In the genomic region with DNA sequence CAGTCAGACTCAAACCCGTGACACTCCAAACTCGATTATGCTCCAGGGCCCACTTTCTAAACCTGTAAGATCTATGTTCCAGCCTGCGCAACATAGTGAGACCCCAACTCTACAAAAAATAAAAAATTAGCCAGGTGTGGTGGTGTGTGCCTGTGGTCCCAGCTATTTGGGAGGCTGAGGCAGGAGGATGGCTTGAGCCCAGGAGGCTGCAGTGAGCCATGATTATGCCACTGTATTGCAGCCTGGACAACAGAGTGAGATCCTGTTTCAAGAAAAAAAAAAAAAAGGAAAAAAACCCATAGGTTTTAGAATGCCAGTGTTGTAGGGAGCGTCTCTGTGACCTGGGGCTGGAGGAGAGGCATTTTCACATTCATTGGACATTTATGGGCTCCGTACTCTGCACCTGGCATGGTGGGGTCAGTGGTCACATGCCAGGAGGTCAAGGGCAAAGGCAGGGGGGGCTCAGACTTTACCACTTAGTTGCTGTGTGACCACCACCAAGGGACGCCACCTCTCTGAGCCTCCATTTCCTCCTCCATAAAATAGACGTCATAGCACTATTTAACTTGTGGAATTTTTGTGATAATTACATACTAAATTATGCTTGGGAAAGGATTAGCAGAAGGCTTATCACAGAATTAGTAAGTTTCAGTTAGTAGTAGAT, we compare ENCODE assay signal across 21 cellular contexts. TPM values are rescaled to one million over a fixed set of nuclear protein-coding genes. Genes with fewer than 3 reads are reported as not detected.
DNase-seq lines count a peak whose midpoint lies in the region; ATAC-seq, FAIRE-seq and TF ChIP-seq lines count a peak whose summit lies in the region.
"Had no signal": no experiment of that assay in that cellular context is flagged by ENCODE, and none has a peak within 500 bp of the region (broad histone marks: within the 10 kb centered on the region; RNA-seq: fewer than 3 reads in every experiment).

No MANE protein-coding gene starts in this region.

- peaks cover 0 to 11% of the 10 kb centered on the region in 2 experiments; a peak in 3 of 5 replicates for H3K27me3 ChIP-seq in HepG2 (ENCODE audit: control insufficient read depth in 1 of 2, insufficient read depth in 2 of 2, low read length in 2 of 2)

- no peak for TF ChIP-seq CTCF in HEK293 (tag by site-specific recombination; IDR thresholded peaks at IDR 0.05)
- no peak for TF ChIP-seq CTCF in HepG2 (CRISPR knock-in tag; IDR thresholded peaks at IDR 0.05)

- ATAC-seq in HepG2 (no peak), GM21528 (IDR thresholded peaks at IDR 0.05; ENCODE audit: low FRiP score, unreplicated experiment) (no peak)
- ATAC-seq: GM23338 had no signal

- POLR2A ChIA-PET in HEK293 (lab: Yijun Ruan, JAX) = interaction anchor here (0.5 to 3.5 kb wide), 9 partner anchors 10 to 1198 kb away, joined by 3 to 18 read pairs (median 5); partner anchors contain the start of genes DYRK1B, RPS16, SUPT5H and ZFP36
- POLR2A ChIA-PET in HepG2 (lab: Yijun Ruan, JAX) = no interaction called here

- CTCF ChIA-PET in HEK293 (lab: Yijun Ruan, JAX) = interaction anchor here (0.9 to 2.8 kb wide), 6 partner anchors 10 to 122 kb away, joined by 3 to 31 read pairs (median 8); partner anchors contain the start of gene EID2B
- CTCF ChIA-PET in HepG2 (lab: Yijun Ruan, JAX; ENCODE audit: low intra/inter-chr PET ratio, low total read pairs) = no interaction called here

- no peaks in the 10 kb centered on the region for H3K79me2 ChIP-seq in HepG2 (ENCODE audit: insufficient read depth, low read length)

- H3K4me1 ChIP-seq in HEK293 (ENCODE audit: control insufficient read depth, insufficient read depth, low read length) (peaks cover 9% of the 10 kb centered on the region; the same call in 1 of the 2 replicates), HepG2 (ENCODE audit: insufficient read depth, low read length) (peaks cover 30% of the 10 kb centered on the region)
- H3K4me1 ChIP-seq: BE2C, Caco-2 had no signal

- DNase-seq in HepG2 (ENCODE audit: low spot score) (no peak), posterior vena cava (ENCODE audit: low spot score) (peak; percentile 58), NOMO-1 (lab: John Stamatoyannopoulos, UW; ENCODE audit: unreplicated experiment in 2 of 2) (no peak)
- DNase-seq in stimulated activated CD8-positive, alpha-beta memory T cell treated with anti-CD3 and anti-CD28 coated beads, Interleukin-4, amount 100 ng/mL, for 48 hours = no peak
- DNase-seq: ACHN; BE2C; C1 segment of cervical spinal cord; Caco-2; CD4-positive, CD25-positive, alpha-beta regulatory T cell; HCEC 1CT had no signal

- no TSS peak for BruUV-seq in HepG2 (replicated peaks; lab: Mats Ljungman, UMichigan)

- FAIRE-seq in HepG2 (lab: Jason Lieb, UNC) = no peak
- FAIRE-seq: D721Med, G401.6, GM12891, GM19239, H54, HTR-8/SVneo had no signal

- H3K27ac ChIP-seq in HEK293 (ENCODE audit: extremely low read depth, low read depth, low read length) (no peak overlapping the region), HepG2 (ENCODE audit: extremely low read length, insufficient read depth, low read length) (no peak overlapping the region)

- no peak overlapping the region for H3K9ac ChIP-seq in HepG2 (ENCODE audit: insufficient read depth, low read depth, low read length)

- H3K36me3 ChIP-seq in HEK293 (ENCODE audit: control insufficient read depth in 2 of 2, insufficient read depth in 1 of 2, low read length in 2 of 2) = peaks cover 0 to 14% of the 10 kb centered on the region in 2 experiments; a peak in 1 of 3 replicates
- H3K36me3 ChIP-seq in HepG2 (replicated peaks in 1 of 2; ENCODE audit: control insufficient read depth in 1 of 2, insufficient read depth in 2 of 2, low read length in 2 of 2) = no peaks in the 10 kb centered on the region
- H3K36me3 ChIP-seq: BE2C had no signal

- no peak overlapping the region for H2AFZ ChIP-seq in HepG2 (ENCODE audit: low read length)
- H2AFZ ChIP-seq: GM23338 had no signal

- in situ Hi-C loops in HepG2 (cut with HindIII; ENCODE audit: extremely low pct_ligation_motif_present, low pct_unique_long_range_greater_than_20kb) = no loop called here

- no peak overlapping the region for H3K4me2 ChIP-seq in HepG2 (ENCODE audit: low read depth, low read length)
- H3K4me2 ChIP-seq: GM23338 had no signal

- no peak for TF ChIP-seq EP300 in HepG2 (IDR thresholded peaks at IDR 0.05; ENCODE audit: low read depth in 2 of 2, low read length in 2 of 2)
- no peak for TF ChIP-seq EP300 in HepG2 (CRISPR knock-in tag; IDR thresholded peaks at IDR 0.05; ENCODE audit: borderline replicate concordance)

- intact Hi-C loops in HepG2 (cut with micrococcal nuclease; ENCODE audit: unreplicated experiment) = no loop called here
- intact Hi-C loops in posterior vena cava (cut with DNase I) = no loop called here

- H3K4me3 ChIP-seq in HEK293 (ENCODE audit: low read depth, low read length) (no peak overlapping the region), HepG2 (replicated peaks in 1 of 3; ENCODE audit: insufficient read depth in 1 of 3, low read depth in 2 of 3, low read length in 3 of 3) (no peak overlapping the region)
- H3K4me3 ChIP-seq: GM23338 had no signal

- H3K9me3 ChIP-seq in HEK293 (ENCODE audit: control insufficient read depth, insufficient read depth, low read depth, low read length) = no peaks in the 10 kb centered on the region
- H3K9me3 ChIP-seq in HepG2 (ENCODE audit: low read length) = no peaks in the 10 kb centered on the region
- H3K9me3 ChIP-seq: BE2C, Caco-2 had no signal

- WGBS in HepG2 (ENCODE audit: low lambda C conversion rate) = 74% methylated on average over 7 of the region's 7 CpGs

- no peak for TF ChIP-seq POLR2A in HepG2 (IDR thresholded peaks at IDR 0.05; ENCODE audit: insufficient read depth in 1 of 2, low read depth in 2 of 2, low read length in 2 of 2)

- no peaks in the 10 kb centered on the region for H4K20me1 ChIP-seq in HepG2 (ENCODE audit: insufficient read depth, low read length)

- no peak for TF ChIP-seq RAD21 in HepG2 (CRISPR knock-in tag; IDR thresholded peaks at IDR 0.05)

RNA-seq across cellular contexts. Expression of gene SELENOV, which starts 5.7 kb away (rescaled TPM):
- total RNA-seq in HepG2 (2016; rRNA removed; fragmentation: Illumina TruSeq; extraction: Trizol) (not detected in 2 replicates), posterior vena cava (not detected)
- total RNA-seq in HepG2 (2016; cell fraction: cytosol; rRNA removed; fragmentation: Illumina TruSeq; extraction: Trizol; ENCODE audit: low read depth) = not detected in 2 replicates
- total RNA-seq in HepG2 (2016; cell fraction: insoluble cytoplasmic fraction; rRNA removed; fragmentation: Illumina TruSeq; extraction: Trizol) = not detected in 2 replicates
- total RNA-seq in HepG2 (2016; cell fraction: membrane; rRNA removed; fragmentation: Illumina TruSeq; extraction: Trizol) = not detected in 2 replicates
- 0.47 TPM in 1 of 2 replicates, not detected in the other for total RNA-seq in HepG2 (2016; cell fraction: nucleus; rRNA removed; fragmentation: Illumina TruSeq; extraction: Trizol)
- polyA plus RNA-seq in HepG2 (2011; rRNA removed) = not detected in 2 replicates
- not detected in 2 replicates for polyA plus RNA-seq in HepG2 (2011; cell fraction: cytosol; rRNA removed)
- 0.17 and 0.76 TPM in 2 replicates for polyA plus RNA-seq in HepG2 (2011; cell fraction: nucleus; rRNA removed)
- not detected in 2 replicates for polyA plus RNA-seq in HepG2 (2012)
- polyA plus RNA-seq in HepG2 (2016; cell fraction: cytosol; fragmentation: Illumina TruSeq; extraction: Trizol; ENCODE audit: low read depth) = not detected in 2 replicates
- polyA plus RNA-seq in HepG2 (2016; cell fraction: insoluble cytoplasmic fraction; fragmentation: Illumina TruSeq; extraction: Trizol; ENCODE audit: low read depth) = not detected in 2 replicates
- polyA plus RNA-seq in HepG2 (2016; cell fraction: membrane; fragmentation: Illumina TruSeq; extraction: Trizol; ENCODE audit: low read depth) = not detected in 2 replicates
- not detected in 2 replicates for polyA plus RNA-seq in HepG2 (2016; cell fraction: nucleus; fragmentation: Illumina TruSeq; extraction: Trizol; ENCODE audit: insufficient read depth, low read depth)
- not detected in 2 replicates for polyA minus RNA-seq in HepG2 (2011; rRNA and poly(A)+ RNA removed; ENCODE audit: low replicate concordance)
- not detected in 2 replicates for polyA minus RNA-seq in HepG2 (2011; cell fraction: cytosol; rRNA and poly(A)+ RNA removed)
- not detected in 2 replicates for polyA minus RNA-seq in HepG2 (2011; cell fraction: nucleus; rRNA and poly(A)+ RNA removed)
- total RNA-seq: A172; CD4-positive, CD25-positive, alpha-beta regulatory T cell had no signal
- polyA plus RNA-seq: CD4-positive, CD25-positive, alpha-beta regulatory T cell; IgD-negative memory B cell had no signal

RNA-seq across cellular contexts. Expression of gene EID2B, which starts 12.0 kb away (rescaled TPM):
- total RNA-seq in HepG2 (2016; rRNA removed; fragmentation: Illumina TruSeq; extraction: Trizol) (3.6 and 3.7 TPM in 2 replicates), posterior vena cava (1 to 10 TPM; 2.4 to 2.9 TPM)
- total RNA-seq in HepG2 (2016; cell fraction: cytosol; rRNA removed; fragmentation: Illumina TruSeq; extraction: Trizol; ENCODE audit: low read depth) = 1.1 and 1.4 TPM in 2 replicates
- 4.1 TPM in 2 replicates for total RNA-seq in HepG2 (2016; cell fraction: insoluble cytoplasmic fraction; rRNA removed; fragmentation: Illumina TruSeq; extraction: Trizol)
- 2.8 and 2.9 TPM in 2 replicates for total RNA-seq in HepG2 (2016; cell fraction: membrane; rRNA removed; fragmentation: Illumina TruSeq; extraction: Trizol)
- total RNA-seq in HepG2 (2016; cell fraction: nucleus; rRNA removed; fragmentation: Illumina TruSeq; extraction: Trizol) = 2.5 and 3.7 TPM in 2 replicates
- 2.2 and 2.5 TPM in 2 replicates for polyA plus RNA-seq in HepG2 (2011; rRNA removed)
- polyA plus RNA-seq in HepG2 (2011; cell fraction: cytosol; rRNA removed) = 2.4 and 2.9 TPM in 2 replicates
- 1.6 and 6.8 TPM in 2 replicates for polyA plus RNA-seq in HepG2 (2011; cell fraction: nucleus; rRNA removed)
- polyA plus RNA-seq in HepG2 (2012) = 1.7 and 2.6 TPM in 2 replicates
- 0.73 and 0.79 TPM in 2 replicates for polyA plus RNA-seq in HepG2 (2016; cell fraction: cytosol; fragmentation: Illumina TruSeq; extraction: Trizol; ENCODE audit: low read depth)
- 3.1 and 4.0 TPM in 2 replicates for polyA plus RNA-seq in HepG2 (2016; cell fraction: insoluble cytoplasmic fraction; fragmentation: Illumina TruSeq; extraction: Trizol; ENCODE audit: low read depth)
- polyA plus RNA-seq in HepG2 (2016; cell fraction: membrane; fragmentation: Illumina TruSeq; extraction: Trizol; ENCODE audit: low read depth) = 1.5 and 1.8 TPM in 2 replicates
- 4.2 TPM in 2 replicates for polyA plus RNA-seq in HepG2 (2016; cell fraction: nucleus; fragmentation: Illumina TruSeq; extraction: Trizol; ENCODE audit: insufficient read depth, low read depth)
- polyA minus RNA-seq in HepG2 (2011; rRNA and poly(A)+ RNA removed; ENCODE audit: low replicate concordance) = 1.7 and 2.3 TPM in 2 replicates
- polyA minus RNA-seq in HepG2 (2011; cell fraction: cytosol; rRNA and poly(A)+ RNA removed) = 0.99 and 1.4 TPM in 2 replicates
- 2.2 and 3.0 TPM in 2 replicates for polyA minus RNA-seq in HepG2 (2011; cell fraction: nucleus; rRNA and poly(A)+ RNA removed)

RNA-seq across cellular contexts. Expression of gene EID2, which starts 19.3 kb away (rescaled TPM):
- total RNA-seq in HepG2 (2016; rRNA removed; fragmentation: Illumina TruSeq; extraction: Trizol) (13.8 and 14.1 TPM in 2 replicates), posterior vena cava (10 to 100 TPM; 12.9 to 13.0 TPM)
- total RNA-seq in HepG2 (2016; cell fraction: cytosol; rRNA removed; fragmentation: Illumina TruSeq; extraction: Trizol; ENCODE audit: low read depth) = 3.2 and 3.6 TPM in 2 replicates
- total RNA-seq in HepG2 (2016; cell fraction: insoluble cytoplasmic fraction; rRNA removed; fragmentation: Illumina TruSeq; extraction: Trizol) = 14.0 and 14.4 TPM in 2 replicates
- 5.5 and 6.4 TPM in 2 replicates for total RNA-seq in HepG2 (2016; cell fraction: membrane; rRNA removed; fragmentation: Illumina TruSeq; extraction: Trizol)
- total RNA-seq in HepG2 (2016; cell fraction: nucleus; rRNA removed; fragmentation: Illumina TruSeq; extraction: Trizol) = 5.3 and 7.2 TPM in 2 replicates
- polyA plus RNA-seq in HepG2 (2011; rRNA removed) = 3.7 and 5.1 TPM in 2 replicates
- polyA plus RNA-seq in HepG2 (2011; cell fraction: cytosol; rRNA removed) = 3.5 and 4.1 TPM in 2 replicates
- 2.3 TPM in 2 replicates for polyA plus RNA-seq in HepG2 (2011; cell fraction: nucleus; rRNA removed)
- 7.8 and 11.2 TPM in 2 replicates for polyA plus RNA-seq in HepG2 (2012)
- 3.3 and 3.7 TPM in 2 replicates for polyA plus RNA-seq in HepG2 (2016; cell fraction: cytosol; fragmentation: Illumina TruSeq; extraction: Trizol; ENCODE audit: low read depth)
- 21.5 and 23.1 TPM in 2 replicates for polyA plus RNA-seq in HepG2 (2016; cell fraction: insoluble cytoplasmic fraction; fragmentation: Illumina TruSeq; extraction: Trizol; ENCODE audit: low read depth)
- 4.6 and 5.5 TPM in 2 replicates for polyA plus RNA-seq in HepG2 (2016; cell fraction: membrane; fragmentation: Illumina TruSeq; extraction: Trizol; ENCODE audit: low read depth)
- polyA plus RNA-seq in HepG2 (2016; cell fraction: nucleus; fragmentation: Illumina TruSeq; extraction: Trizol; ENCODE audit: insufficient read depth, low read depth) = 11.3 and 14.0 TPM in 2 replicates
- polyA minus RNA-seq in HepG2 (2011; rRNA and poly(A)+ RNA removed; ENCODE audit: low replicate concordance) = 2.5 and 3.4 TPM in 2 replicates
- 4.6 and 6.5 TPM in 2 replicates for polyA minus RNA-seq in HepG2 (2011; cell fraction: cytosol; rRNA and poly(A)+ RNA removed)
- polyA minus RNA-seq in HepG2 (2011; cell fraction: nucleus; rRNA and poly(A)+ RNA removed) = 1.9 and 3.0 TPM in 2 replicates

RNA-seq across cellular contexts. Expression of gene DLL3, which starts 21.9 kb away (rescaled TPM):
- total RNA-seq in HepG2 (2016; rRNA removed; fragmentation: Illumina TruSeq; extraction: Trizol) (0.35 and 0.53 TPM in 2 replicates), posterior vena cava (not detected)
- total RNA-seq in HepG2 (2016; cell fraction: cytosol; rRNA removed; fragmentation: Illumina TruSeq; extraction: Trizol; ENCODE audit: low read depth) = 1.4 and 1.6 TPM in 2 replicates
- total RNA-seq in HepG2 (2016; cell fraction: insoluble cytoplasmic fraction; rRNA removed; fragmentation: Illumina TruSeq; extraction: Trizol) = 0.28 and 0.37 TPM in 2 replicates
- 0.90 and 0.93 TPM in 2 replicates for total RNA-seq in HepG2 (2016; cell fraction: membrane; rRNA removed; fragmentation: Illumina TruSeq; extraction: Trizol)
- 0.16 and 0.31 TPM in 2 replicates for total RNA-seq in HepG2 (2016; cell fraction: nucleus; rRNA removed; fragmentation: Illumina TruSeq; extraction: Trizol)
- polyA plus RNA-seq in HepG2 (2011; rRNA removed) = 0.55 and 0.60 TPM in 2 replicates
- polyA plus RNA-seq in HepG2 (2011; cell fraction: cytosol; rRNA removed) = 0.60 and 0.64 TPM in 2 replicates
- polyA plus RNA-seq in HepG2 (2011; cell fraction: nucleus; rRNA removed) = 0.27 and 0.33 TPM in 2 replicates
- polyA plus RNA-seq in HepG2 (2012) = 0.39 and 0.51 TPM in 2 replicates
- polyA plus RNA-seq in HepG2 (2016; cell fraction: cytosol; fragmentation: Illumina TruSeq; extraction: Trizol; ENCODE audit: low read depth) = 1.9 and 2.0 TPM in 2 replicates
- 0.54 and 0.55 TPM in 2 replicates for polyA plus RNA-seq in HepG2 (2016; cell fraction: insoluble cytoplasmic fraction; fragmentation: Illumina TruSeq; extraction: Trizol; ENCODE audit: low read depth)
- polyA plus RNA-seq in HepG2 (2016; cell fraction: membrane; fragmentation: Illumina TruSeq; extraction: Trizol; ENCODE audit: low read depth) = 0.90 and 1.1 TPM in 2 replicates
- polyA plus RNA-seq in HepG2 (2016; cell fraction: nucleus; fragmentation: Illumina TruSeq; extraction: Trizol; ENCODE audit: insufficient read depth, low read depth) = 0.41 TPM in 2 replicates
- polyA minus RNA-seq in HepG2 (2011; rRNA and poly(A)+ RNA removed; ENCODE audit: low replicate concordance) = 0.42 and 0.63 TPM in 2 replicates
- polyA minus RNA-seq in HepG2 (2011; cell fraction: cytosol; rRNA and poly(A)+ RNA removed) = not detected in 2 replicates
- polyA minus RNA-seq in HepG2 (2011; cell fraction: nucleus; rRNA and poly(A)+ RNA removed) = 0.25 and 0.39 TPM in 2 replicates
- total RNA-seq: A172 had no signal

RNA-seq across cellular contexts. Expression of gene TIMM50, which starts 40.0 kb away (rescaled TPM):
- 89.1 and 91.1 TPM in 2 replicates for total RNA-seq in HepG2 (2016; rRNA removed; fragmentation: Illumina TruSeq; extraction: Trizol)
- 37.5 and 47.3 TPM in 2 replicates for total RNA-seq in HepG2 (2016; cell fraction: cytosol; rRNA removed; fragmentation: Illumina TruSeq; extraction: Trizol; ENCODE audit: low read depth)
- total RNA-seq in HepG2 (2016; cell fraction: insoluble cytoplasmic fraction; rRNA removed; fragmentation: Illumina TruSeq; extraction: Trizol) = 85.4 and 88.5 TPM in 2 replicates
- 43.0 and 47.2 TPM in 2 replicates for total RNA-seq in HepG2 (2016; cell fraction: membrane; rRNA removed; fragmentation: Illumina TruSeq; extraction: Trizol)
- total RNA-seq in HepG2 (2016; cell fraction: nucleus; rRNA removed; fragmentation: Illumina TruSeq; extraction: Trizol) = 57.0 and 65.5 TPM in 2 replicates
- polyA plus RNA-seq in HepG2 (2011; rRNA removed) = 90.0 and 92.5 TPM in 2 replicates
- 85.2 and 108 TPM in 2 replicates for polyA plus RNA-seq in HepG2 (2011; cell fraction: cytosol; rRNA removed)
- polyA plus RNA-seq in HepG2 (2011; cell fraction: nucleus; rRNA removed) = 135 and 143 TPM in 2 replicates
- 65.0 and 84.2 TPM in 2 replicates for polyA plus RNA-seq in HepG2 (2012)
- 41.8 and 47.0 TPM in 2 replicates for polyA plus RNA-seq in HepG2 (2016; cell fraction: cytosol; fragmentation: Illumina TruSeq; extraction: Trizol; ENCODE audit: low read depth)
- polyA plus RNA-seq in HepG2 (2016; cell fraction: insoluble cytoplasmic fraction; fragmentation: Illumina TruSeq; extraction: Trizol; ENCODE audit: low read depth) = 88.6 and 92.5 TPM in 2 replicates
- 38.0 and 40.4 TPM in 2 replicates for polyA plus RNA-seq in HepG2 (2016; cell fraction: membrane; fragmentation: Illumina TruSeq; extraction: Trizol; ENCODE audit: low read depth)
- polyA plus RNA-seq in HepG2 (2016; cell fraction: nucleus; fragmentation: Illumina TruSeq; extraction: Trizol; ENCODE audit: insufficient read depth, low read depth) = 111 and 123 TPM in 2 replicates
- polyA minus RNA-seq in HepG2 (2011; rRNA and poly(A)+ RNA removed; ENCODE audit: low replicate concordance) = 121 and 194 TPM in 2 replicates
- 41.5 and 44.7 TPM in 2 replicates for polyA minus RNA-seq in HepG2 (2011; cell fraction: cytosol; rRNA and poly(A)+ RNA removed)
- 42.4 and 52.5 TPM in 2 replicates for polyA minus RNA-seq in HepG2 (2011; cell fraction: nucleus; rRNA and poly(A)+ RNA removed)
- 10 to 100 TPM; 44.5 to 45.5 TPM for total RNA-seq in posterior vena cava

Comparison
In these comparisons a context has a peak if more than half of its experiments do, and no peak if none do; other contexts are left out.
1. Of the 63 proteins assayed by ChIP-seq in both HepG2 and HEK293: peak only in HepG2: none; only in HEK293: ZNF121 and ZNF362; in both: ZNF768; in neither: 60.